In the genomic region with DNA sequence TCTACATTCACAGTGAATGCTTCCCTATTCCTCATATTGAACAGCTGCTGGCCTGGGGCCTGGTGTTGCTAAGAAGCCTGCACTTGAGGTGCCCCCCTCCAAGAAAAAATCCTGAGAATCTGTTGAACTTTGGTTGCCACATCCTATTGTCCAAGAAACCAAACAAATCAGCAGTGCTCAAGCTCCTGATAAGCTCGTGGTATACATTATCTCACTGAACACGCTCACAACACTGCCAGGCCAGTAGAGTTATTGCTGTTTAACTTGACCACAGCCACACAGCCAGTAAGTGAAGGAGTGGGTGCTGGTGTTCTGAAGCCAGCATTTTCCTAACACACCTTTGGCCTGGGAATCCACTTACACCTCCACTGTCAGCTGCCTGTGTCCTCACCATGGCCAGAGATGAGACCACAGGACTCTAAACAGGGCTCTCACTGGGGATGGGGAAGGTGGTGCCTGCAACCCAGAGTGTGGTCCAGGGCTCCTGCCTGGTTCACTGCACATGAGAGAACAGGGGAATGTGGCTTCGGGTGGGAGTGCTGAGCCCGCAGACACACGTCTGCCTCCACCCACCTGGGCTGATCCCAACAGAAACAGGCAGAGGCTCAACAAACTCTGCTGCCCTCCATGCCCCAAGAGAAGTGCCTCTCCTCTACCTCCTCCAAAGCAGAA, we compare ENCODE assay signal across 16 cellular contexts. TPM values are rescaled to one million over a fixed set of nuclear protein-coding genes. Genes with fewer than 3 reads are reported as not detected.
A peak's percentile ranks its signal among the peaks of the same experiment; 100 is the strongest.
DNase-seq lines count a peak whose midpoint lies in the region; ATAC-seq lines count a peak whose summit lies in the region.
"Had no signal": no experiment of that assay in that cellular context is flagged by ENCODE, and none has a peak within 500 bp of the region (broad histone marks: within the 10 kb centered on the region; RNA-seq: fewer than 3 reads in every experiment).

No MANE protein-coding gene starts in this region.

- H3K79me2 ChIP-seq in Karpas-422 (ENCODE audit: low read length): no peaks in the 10 kb centered on the region

- H3K9me3 ChIP-seq in SJCRH30 (replicated peaks) (no peaks in the 10 kb centered on the region), Karpas-422 (ENCODE audit: low read length) (no peaks in the 10 kb centered on the region)

- ATAC-seq in GM21390 (IDR thresholded peaks at IDR 0.05; ENCODE audit: unreplicated experiment): no peak
- ATAC-seq in HG03457 (IDR thresholded peaks at IDR 0.05; ENCODE audit: unreplicated experiment): no peak

- no peaks in the 10 kb centered on the region for H3K4me1 ChIP-seq in SJCRH30
- H3K4me1 ChIP-seq in Karpas-422 (ENCODE audit: low read length): no peaks in the 10 kb centered on the region

- H3K27me3 ChIP-seq in SJCRH30 (peaks cover 11% of the 10 kb centered on the region; the same call in 1 of the 2 replicates), Karpas-422 (ENCODE audit: low read length) (no peaks in the 10 kb centered on the region)

- H3K4me2 ChIP-seq in Karpas-422 (ENCODE audit: low read depth, low read length, poor library complexity, severe bottlenecking): no peak overlapping the region

- H3K9me2 ChIP-seq in Karpas-422 (replicated peaks; ENCODE audit: insufficient read depth, low read length): no peaks in the 10 kb centered on the region

- H3K9ac ChIP-seq in Karpas-422 (ENCODE audit: low read length): no peak overlapping the region

- DNase-seq in ACHN: peak; percentile 75
- DNase-seq in DMS53 (lab: John Stamatoyannopoulos, UW): peak; percentile 91
- peak; percentile 89 for DNase-seq in NCI-H69 (lab: John Stamatoyannopoulos, UW)
- DNase-seq in glomerular visceral epithelial cell (ENCODE audit: extremely low spot score): peak; percentile 78
- DNase-seq in SJCRH30: no peak
- no peak for DNase-seq in Karpas-422
- DNase-seq: activated CD4-positive, alpha-beta T cell treated with anti-CD3 and anti-CD28 coated beads, Interleukin-2, amount 10 ng/mL, durations not matched to agents 24 days and 14 days; activated T-cell treated with anti-CD3 and anti-CD28 coated beads for 4 hours; HCEC 1CT; retina; T1000 had no signal

- H3K36me3 ChIP-seq in SJCRH30: no peaks in the 10 kb centered on the region
- H3K36me3 ChIP-seq in Karpas-422 (ENCODE audit: insufficient read depth, low read length): no peaks in the 10 kb centered on the region

- H3K27ac ChIP-seq in SJCRH30 (no peak overlapping the region), Karpas-422 (ENCODE audit: low read length) (no peak overlapping the region)
- H3K27ac ChIP-seq: coronary artery, epithelial cell of prostate had no signal

- H2AFZ ChIP-seq in Karpas-422 (ENCODE audit: low read length): no peak overlapping the region

- in situ Hi-C loops in ACHN (cut with HindIII; ENCODE audit: low pct_ligation_motif_present, low pct_unique_long_range_greater_than_20kb, low sequenced_read_pairs): no loop called here

- H3K4me3 ChIP-seq in SJCRH30 (no peak overlapping the region), Karpas-422 (ENCODE audit: low read length) (no peak overlapping the region)
- H3K4me3 ChIP-seq: coronary artery had no signal

- H4K20me1 ChIP-seq in Karpas-422 (ENCODE audit: insufficient read depth, low read depth, low read length): no peaks in the 10 kb centered on the region

RNA-seq across cellular contexts. Expression of a gene that starts 6.7 kb away (rescaled TPM):
- total RNA-seq in SJCRH30 (2014; rRNA removed; shearing (Covaris generic)): not detected in 2 replicates
- not detected in 2 replicates for total RNA-seq in Karpas-422 (2014; rRNA removed; shearing (Covaris generic); ENCODE audit: low replicate concordance)
- total RNA-seq: HT1080 had no signal

Comparison
In these comparisons a context has a peak if more than half of its experiments do, and no peak if none do; other contexts are left out.
1. DNase-seq: peak in ACHN (single experiment), DMS53 (single experiment), NCI-H69 (single experiment) and glomerular visceral epithelial cell (single experiment); none in SJCRH30 (0 of 2) and Karpas-422 (single experiment).